In the genomic region with DNA sequence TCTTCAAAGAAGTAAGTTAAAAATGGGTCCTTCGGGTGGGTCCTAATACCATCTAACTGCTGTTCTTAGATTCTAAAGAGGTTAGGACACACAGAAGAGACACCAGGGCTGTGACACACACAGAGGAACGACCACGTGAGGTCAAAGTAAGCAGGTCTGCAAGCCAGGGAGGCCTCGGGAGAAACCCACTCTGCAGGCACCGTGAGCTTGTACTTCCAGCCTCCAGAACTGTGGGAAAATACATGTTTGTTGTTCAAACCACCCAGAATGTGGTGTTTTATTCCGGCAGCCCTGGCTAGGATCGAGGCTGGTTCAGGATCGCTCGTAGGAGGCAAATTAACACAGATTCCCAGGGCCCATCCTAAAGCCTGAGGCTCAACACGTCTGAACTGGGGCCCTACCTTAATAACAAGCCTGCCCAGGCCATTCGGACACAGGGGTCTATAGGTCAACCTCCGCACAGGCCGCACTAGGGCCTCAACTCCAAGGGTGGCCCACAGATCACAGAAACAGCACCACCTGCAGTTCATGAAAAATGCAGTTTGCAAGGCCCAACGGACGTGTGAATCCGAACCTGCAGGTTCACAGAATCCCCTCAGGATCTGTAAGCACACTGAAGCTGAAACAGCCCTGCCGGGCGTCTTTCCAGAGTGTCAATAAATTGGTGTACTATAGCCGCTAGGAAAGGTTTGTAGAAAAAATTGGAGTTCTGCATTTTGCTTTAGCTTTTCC, we compare ENCODE assay signal across 2 cellular contexts.
A peak's percentile ranks its signal among the peaks of the same experiment; 100 is the strongest.
TF ChIP-seq lines count a peak whose summit lies in the region.

No MANE protein-coding gene starts in this region.

TF ChIP-seq in HEK293, 187 proteins besides CTCF, POLR2A, EP300 and RAD21:
- TF ChIP-seq, protein P1, sequence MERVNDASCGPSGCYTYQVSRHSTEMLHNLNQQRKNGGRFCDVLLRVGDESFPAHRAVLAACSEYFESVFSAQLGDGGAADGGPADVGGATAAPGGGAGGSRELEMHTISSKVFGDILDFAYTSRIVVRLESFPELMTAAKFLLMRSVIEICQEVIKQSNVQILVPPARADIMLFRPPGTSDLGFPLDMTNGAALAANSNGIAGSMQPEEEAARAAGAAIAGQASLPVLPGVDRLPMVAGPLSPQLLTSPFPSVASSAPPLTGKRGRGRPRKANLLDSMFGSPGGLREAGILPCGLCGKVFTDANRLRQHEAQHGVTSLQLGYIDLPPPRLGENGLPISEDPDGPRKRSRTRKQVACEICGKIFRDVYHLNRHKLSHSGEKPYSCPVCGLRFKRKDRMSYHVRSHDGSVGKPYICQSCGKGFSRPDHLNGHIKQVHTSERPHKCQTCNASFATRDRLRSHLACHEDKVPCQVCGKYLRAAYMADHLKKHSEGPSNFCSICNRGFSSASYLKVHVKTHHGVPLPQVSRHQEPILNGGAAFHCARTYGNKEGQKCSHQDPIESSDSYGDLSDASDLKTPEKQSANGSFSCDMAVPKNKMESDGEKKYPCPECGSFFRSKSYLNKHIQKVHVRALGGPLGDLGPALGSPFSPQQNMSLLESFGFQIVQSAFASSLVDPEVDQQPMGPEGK (tag by site-specific recombination; IDR thresholded peaks at IDR 0.05), result no peak
- TF ChIP-seq ZNF548 (tag by site-specific recombination; IDR thresholded peaks at IDR 0.05), result peak; percentile 97
- TF ChIP-seq ZBTB20 (tag by site-specific recombination; IDR thresholded peaks at IDR 0.05), result peak; percentile 54; the same call in 1 of the 2 replicates

TF ChIP-seq in H1, 55 proteins besides CTCF, POLR2A, EP300 and RAD21:
- TF ChIP-seq HDAC6 (IDR thresholded peaks at IDR 0.05; ENCODE audit: low read depth, low read length), result no peak
- no peak for TF ChIP-seq TCF12 (IDR thresholded peaks at IDR 0.05; ENCODE audit: low read depth, low read length)
- no peak for TF ChIP-seq SUZ12 (IDR thresholded peaks at IDR 0.05; ENCODE audit: low read length)
- TF ChIP-seq SIN3A (conservative IDR thresholded peaks at IDR 0.05 in 1 of 2, IDR thresholded peaks at IDR 0.05 in 1 of 2; ENCODE audit: low read depth in 1 of 2, low read length in 2 of 2), result no peak
- no peak for TF ChIP-seq EZH2 (IDR thresholded peaks at IDR 0.05; ENCODE audit: low read depth, low read length, severe bottlenecking)
- no peak for TF ChIP-seq GABPA (IDR thresholded peaks at IDR 0.05; ENCODE audit: borderline replicate concordance, insufficient read depth, low read length)
- TF ChIP-seq, protein P2, sequence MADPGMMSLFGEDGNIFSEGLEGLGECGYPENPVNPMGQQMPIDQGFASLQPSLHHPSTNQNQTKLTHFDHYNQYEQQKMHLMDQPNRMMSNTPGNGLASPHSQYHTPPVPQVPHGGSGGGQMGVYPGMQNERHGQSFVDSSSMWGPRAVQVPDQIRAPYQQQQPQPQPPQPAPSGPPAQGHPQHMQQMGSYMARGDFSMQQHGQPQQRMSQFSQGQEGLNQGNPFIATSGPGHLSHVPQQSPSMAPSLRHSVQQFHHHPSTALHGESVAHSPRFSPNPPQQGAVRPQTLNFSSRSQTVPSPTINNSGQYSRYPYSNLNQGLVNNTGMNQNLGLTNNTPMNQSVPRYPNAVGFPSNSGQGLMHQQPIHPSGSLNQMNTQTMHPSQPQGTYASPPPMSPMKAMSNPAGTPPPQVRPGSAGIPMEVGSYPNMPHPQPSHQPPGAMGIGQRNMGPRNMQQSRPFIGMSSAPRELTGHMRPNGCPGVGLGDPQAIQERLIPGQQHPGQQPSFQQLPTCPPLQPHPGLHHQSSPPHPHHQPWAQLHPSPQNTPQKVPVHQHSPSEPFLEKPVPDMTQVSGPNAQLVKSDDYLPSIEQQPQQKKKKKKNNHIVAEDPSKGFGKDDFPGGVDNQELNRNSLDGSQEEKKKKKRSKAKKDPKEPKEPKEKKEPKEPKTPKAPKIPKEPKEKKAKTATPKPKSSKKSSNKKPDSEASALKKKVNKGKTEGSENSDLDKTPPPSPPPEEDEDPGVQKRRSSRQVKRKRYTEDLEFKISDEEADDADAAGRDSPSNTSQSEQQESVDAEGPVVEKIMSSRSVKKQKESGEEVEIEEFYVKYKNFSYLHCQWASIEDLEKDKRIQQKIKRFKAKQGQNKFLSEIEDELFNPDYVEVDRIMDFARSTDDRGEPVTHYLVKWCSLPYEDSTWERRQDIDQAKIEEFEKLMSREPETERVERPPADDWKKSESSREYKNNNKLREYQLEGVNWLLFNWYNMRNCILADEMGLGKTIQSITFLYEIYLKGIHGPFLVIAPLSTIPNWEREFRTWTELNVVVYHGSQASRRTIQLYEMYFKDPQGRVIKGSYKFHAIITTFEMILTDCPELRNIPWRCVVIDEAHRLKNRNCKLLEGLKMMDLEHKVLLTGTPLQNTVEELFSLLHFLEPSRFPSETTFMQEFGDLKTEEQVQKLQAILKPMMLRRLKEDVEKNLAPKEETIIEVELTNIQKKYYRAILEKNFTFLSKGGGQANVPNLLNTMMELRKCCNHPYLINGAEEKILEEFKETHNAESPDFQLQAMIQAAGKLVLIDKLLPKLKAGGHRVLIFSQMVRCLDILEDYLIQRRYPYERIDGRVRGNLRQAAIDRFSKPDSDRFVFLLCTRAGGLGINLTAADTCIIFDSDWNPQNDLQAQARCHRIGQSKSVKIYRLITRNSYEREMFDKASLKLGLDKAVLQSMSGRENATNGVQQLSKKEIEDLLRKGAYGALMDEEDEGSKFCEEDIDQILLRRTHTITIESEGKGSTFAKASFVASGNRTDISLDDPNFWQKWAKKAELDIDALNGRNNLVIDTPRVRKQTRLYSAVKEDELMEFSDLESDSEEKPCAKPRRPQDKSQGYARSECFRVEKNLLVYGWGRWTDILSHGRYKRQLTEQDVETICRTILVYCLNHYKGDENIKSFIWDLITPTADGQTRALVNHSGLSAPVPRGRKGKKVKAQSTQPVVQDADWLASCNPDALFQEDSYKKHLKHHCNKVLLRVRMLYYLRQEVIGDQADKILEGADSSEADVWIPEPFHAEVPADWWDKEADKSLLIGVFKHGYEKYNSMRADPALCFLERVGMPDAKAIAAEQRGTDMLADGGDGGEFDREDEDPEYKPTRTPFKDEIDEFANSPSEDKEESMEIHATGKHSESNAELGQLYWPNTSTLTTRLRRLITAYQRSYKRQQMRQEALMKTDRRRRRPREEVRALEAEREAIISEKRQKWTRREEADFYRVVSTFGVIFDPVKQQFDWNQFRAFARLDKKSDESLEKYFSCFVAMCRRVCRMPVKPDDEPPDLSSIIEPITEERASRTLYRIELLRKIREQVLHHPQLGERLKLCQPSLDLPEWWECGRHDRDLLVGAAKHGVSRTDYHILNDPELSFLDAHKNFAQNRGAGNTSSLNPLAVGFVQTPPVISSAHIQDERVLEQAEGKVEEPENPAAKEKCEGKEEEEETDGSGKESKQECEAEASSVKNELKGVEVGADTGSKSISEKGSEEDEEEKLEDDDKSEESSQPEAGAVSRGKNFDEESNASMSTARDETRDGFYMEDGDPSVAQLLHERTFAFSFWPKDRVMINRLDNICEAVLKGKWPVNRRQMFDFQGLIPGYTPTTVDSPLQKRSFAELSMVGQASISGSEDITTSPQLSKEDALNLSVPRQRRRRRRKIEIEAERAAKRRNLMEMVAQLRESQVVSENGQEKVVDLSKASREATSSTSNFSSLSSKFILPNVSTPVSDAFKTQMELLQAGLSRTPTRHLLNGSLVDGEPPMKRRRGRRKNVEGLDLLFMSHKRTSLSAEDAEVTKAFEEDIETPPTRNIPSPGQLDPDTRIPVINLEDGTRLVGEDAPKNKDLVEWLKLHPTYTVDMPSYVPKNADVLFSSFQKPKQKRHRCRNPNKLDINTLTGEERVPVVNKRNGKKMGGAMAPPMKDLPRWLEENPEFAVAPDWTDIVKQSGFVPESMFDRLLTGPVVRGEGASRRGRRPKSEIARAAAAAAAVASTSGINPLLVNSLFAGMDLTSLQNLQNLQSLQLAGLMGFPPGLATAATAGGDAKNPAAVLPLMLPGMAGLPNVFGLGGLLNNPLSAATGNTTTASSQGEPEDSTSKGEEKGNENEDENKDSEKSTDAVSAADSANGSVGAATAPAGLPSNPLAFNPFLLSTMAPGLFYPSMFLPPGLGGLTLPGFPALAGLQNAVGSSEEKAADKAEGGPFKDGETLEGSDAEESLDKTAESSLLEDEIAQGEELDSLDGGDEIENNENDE (IDR thresholded peaks at IDR 0.05; ENCODE audit: insufficient replicate concordance, low read length), result no peak
